25 cellular contexts compared by ENCODE assay signal in genomic region chr6:125004797-125005595, GRCh38. TPM values are rescaled to one million over a fixed set of nuclear protein-coding genes. Genes with fewer than 3 reads are reported as not detected.
"Had no signal": no experiment of that assay in that cellular context is flagged by ENCODE, and none has a peak within 500 bp of the region (broad histone marks: within the 10 kb centered on the region; RNA-seq: fewer than 3 reads in every experiment).

No MANE protein-coding gene starts in this region.

- H3K27ac ChIP-seq: breast epithelium, KMS-11, Peyer's patch had no signal

- H3K36me3 ChIP-seq: Peyer's patch had no signal

- ATAC-seq: activated T-cell treated with anti-CD3 and anti-CD28 coated beads, Interleukin-2, amount 50 U/mL, for 4 hours; T-helper 17 cell had no signal

- H3K4me3 Mint-ChIP-seq: activated B cell treated with CpG ODN at 0.5 μM for 24 hours; activated CD4-positive, alpha-beta T cell treated with anti-CD3 and anti-CD28 coated beads, Interleukin-2, amount 10 ng/mL, durations not matched to agents 24 days and 14 days; activated naive CD8-positive, alpha-beta T cell treated with anti-CD3 and anti-CD28 coated beads for 36 hours; activated T-cell treated with anti-CD3 and anti-CD28 coated beads, Interleukin-2, amount 50 U/mL, for 4 hours; T-helper 17 cell had no signal

- H3K27ac Mint-ChIP-seq: activated B cell treated with CpG ODN at 0.5 μM for 24 hours; activated CD4-positive, alpha-beta T cell treated with anti-CD3 and anti-CD28 coated beads, Interleukin-2, amount 10 ng/mL, durations not matched to agents 24 days and 14 days; activated naive CD8-positive, alpha-beta T cell treated with anti-CD3 and anti-CD28 coated beads for 36 hours; T-helper 17 cell had no signal

- H3K4me3 ChIP-seq: breast epithelium, Peyer's patch had no signal

- H3K4me1 ChIP-seq: breast epithelium had no signal

- H3K4me2 ChIP-seq: KMS-11 had no signal

- H3K4me1 Mint-ChIP-seq: activated B cell treated with CpG ODN at 0.5 μM for 24 hours; activated CD4-positive, alpha-beta T cell treated with anti-CD3 and anti-CD28 coated beads, Interleukin-2, amount 10 ng/mL, durations not matched to agents 24 days and 14 days; activated naive CD8-positive, alpha-beta T cell treated with anti-CD3 and anti-CD28 coated beads for 36 hours; T-helper 17 cell had no signal

- H3K36me3 Mint-ChIP-seq: activated naive CD8-positive, alpha-beta T cell treated with anti-CD3 and anti-CD28 coated beads for 36 hours had no signal

- FAIRE-seq: TTC549 had no signal

- DNase-seq: activated B cell treated with CpG ODN at 0.5 μM for 24 hours; activated CD4-positive, alpha-beta T cell treated with anti-CD3 and anti-CD28 coated beads for 1 hour; activated CD4-positive, alpha-beta T cell treated with anti-CD3 and anti-CD28 coated beads, Interleukin-2, amount 10 ng/mL, durations not matched to agents 24 days and 14 days; activated CD4-positive, alpha-beta T cell treated with anti-CD3 and anti-CD28 coated beads, Interleukin-2, amount 50 U/mL, for 48 hours; activated CD8-positive, alpha-beta memory T cell treated with anti-CD3 and anti-CD28 coated beads for 24 hours; activated effector memory CD4-positive, alpha-beta T cell treated with anti-CD3 and anti-CD28 coated beads, Interleukin-2, amount 50 U/mL, for 16 hours; activated naive CD4-positive, alpha-beta T cell treated with Interleukin-2 at 50 U/mL for 16 hours; activated naive CD8-positive, alpha-beta T cell treated with anti-CD3 and anti-CD28 coated beads for 36 hours; activated T-cell treated with anti-CD3 and anti-CD28 coated beads, Interleukin-2, amount 50 U/mL, for 4 hours; central memory CD4-positive, alpha-beta T cell; NCI-H1105; NCI-H1436; NCI-H1694 treated with DMSO at 0.1 percent for 48 hours; NCI-H345; NCI-H510A; NCI-H526 treated with DMSO at 0.1 percent for 48 hours; NCI-H82; Peyer's patch; SHP77 treated with DMSO at 0.1 percent for 48 hours; T-helper 17 cell; T-helper 9 cell had no signal

- H3K9ac ChIP-seq: KMS-11 had no signal

- H3K27me3 Mint-ChIP-seq: activated B cell treated with CpG ODN at 0.5 μM for 24 hours; activated CD4-positive, alpha-beta T cell treated with anti-CD3 and anti-CD28 coated beads, Interleukin-2, amount 10 ng/mL, durations not matched to agents 24 days and 14 days had no signal

- H3K9me3 ChIP-seq: breast epithelium, Peyer's patch had no signal

- H3K9me3 Mint-ChIP-seq: activated B cell treated with CpG ODN at 0.5 μM for 24 hours; activated CD4-positive, alpha-beta T cell treated with anti-CD3 and anti-CD28 coated beads, Interleukin-2, amount 10 ng/mL, durations not matched to agents 24 days and 14 days; activated naive CD8-positive, alpha-beta T cell treated with anti-CD3 and anti-CD28 coated beads for 36 hours; activated T-cell treated with anti-CD3 and anti-CD28 coated beads, Interleukin-2, amount 50 U/mL, for 4 hours had no signal

- H3K27me3 ChIP-seq: breast epithelium, Peyer's patch had no signal

RNA-seq across cellular contexts. Expression of gene RNF217, which starts 42.8 kb away (rescaled TPM):
- total RNA-seq: activated B cell treated with CpG ODN at 0.5 μM for 24 hours, OCI-LY7 had no signal
